ENCODE assay signal across 1 cellular context in the genomic region with DNA sequence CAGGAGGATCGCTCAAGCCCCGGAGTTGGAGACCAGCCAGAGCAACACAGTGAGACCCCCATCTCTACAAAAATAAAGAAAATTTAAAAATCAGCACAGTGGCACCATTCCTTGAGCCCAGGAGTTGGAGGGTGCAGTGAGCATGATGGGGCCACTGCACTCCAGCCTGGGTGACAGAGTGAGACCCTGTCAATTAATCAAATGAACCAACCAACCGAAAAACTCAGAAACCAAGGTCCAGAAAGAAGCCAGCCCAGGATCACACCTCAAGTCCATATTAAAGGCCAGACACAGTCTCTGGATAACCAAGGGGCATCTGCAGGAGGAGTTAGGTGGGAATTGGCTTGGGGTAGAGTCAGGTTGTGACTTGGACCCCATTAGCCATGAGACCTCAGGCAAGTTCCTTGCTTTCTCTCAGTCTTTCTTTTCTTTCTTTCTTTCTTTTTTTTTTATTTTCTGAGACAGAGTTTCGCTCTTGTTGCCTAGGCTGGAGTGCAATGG.
TF ChIP-seq lines count a peak whose summit lies in the region.

No MANE protein-coding gene starts in this region.

TF ChIP-seq in H1, 55 proteins besides CTCF, POLR2A, EP300 and RAD21:
- TF ChIP-seq KDM1A (IDR thresholded peaks at IDR 0.05; ENCODE audit: borderline replicate concordance, low read length) (0 out of 2 replicates have a peak, but pooled peaks have one; percentile 25), KDM4A (IDR thresholded peaks at IDR 0.05; ENCODE audit: low read depth, low read length, severe bottlenecking) (no peak)
- TF ChIP-seq, protein P1, sequence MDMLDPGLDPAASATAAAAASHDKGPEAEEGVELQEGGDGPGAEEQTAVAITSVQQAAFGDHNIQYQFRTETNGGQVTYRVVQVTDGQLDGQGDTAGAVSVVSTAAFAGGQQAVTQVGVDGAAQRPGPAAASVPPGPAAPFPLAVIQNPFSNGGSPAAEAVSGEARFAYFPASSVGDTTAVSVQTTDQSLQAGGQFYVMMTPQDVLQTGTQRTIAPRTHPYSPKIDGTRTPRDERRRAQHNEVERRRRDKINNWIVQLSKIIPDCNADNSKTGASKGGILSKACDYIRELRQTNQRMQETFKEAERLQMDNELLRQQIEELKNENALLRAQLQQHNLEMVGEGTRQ (IDR thresholded peaks at IDR 0.05; ENCODE audit: low read length) = no peak
